ENCODE assay signal across 20 cellular contexts in genomic region chr15:42593143-42593542, GRCh38. TPM values are rescaled to one million over a fixed set of nuclear protein-coding genes. Genes with fewer than 3 reads are reported as not detected.
DNase-seq lines count a peak whose midpoint lies in the region; ATAC-seq and TF ChIP-seq lines count a peak whose summit lies in the region.
"Had no signal": no experiment of that assay in that cellular context is flagged by ENCODE, and none has a peak within 500 bp of the region (broad histone marks: within the 10 kb centered on the region; RNA-seq: fewer than 3 reads in every experiment).

No MANE protein-coding gene starts in this region.

- H3K14ac ChIP-seq in IMR-90 (replicated peaks; ENCODE audit: low read depth, low read length) (no peak overlapping the region), H9 (ENCODE audit: insufficient read depth, low read length) (no peak overlapping the region)

- H4K8ac ChIP-seq in IMR-90 (ENCODE audit: low read depth in 2 of 2, low read length in 2 of 2) (no peak overlapping the region), H9 (replicated peaks; ENCODE audit: insufficient read length, low read depth, low read length) (no peak overlapping the region)

- H2BK120ac ChIP-seq in IMR-90 (ENCODE audit: low read depth, low read length) (no peak overlapping the region), H9 (ENCODE audit: low read depth, low read length, poor library complexity, severe bottlenecking) (no peak overlapping the region)

- TF ChIP-seq CTCF in IMR-90 (conservative IDR thresholded peaks at IDR 0.05; ENCODE audit: low read depth, low read length) (no peak), fibroblast of mammary gland (conservative IDR thresholded peaks at IDR 0.05; ENCODE audit: control insufficient read depth, insufficient read depth, low read depth, low read length) (no peak), thoracic aorta (IDR thresholded peaks at IDR 0.05) (no peak), natural killer cell (IDR thresholded peaks at IDR 0.05) (no peak), H9 (conservative IDR thresholded peaks at IDR 0.05) (no peak)

- no peak overlapping the region for H4K5ac ChIP-seq in IMR-90 (ENCODE audit: low read depth, low read length)
- H4K5ac ChIP-seq in H9 (ENCODE audit: insufficient read length, low read depth, low read length): no peak overlapping the region

- H3K27ac Mint-ChIP-seq in natural killer cell: no peak overlapping the region
- no peak overlapping the region for H3K27ac Mint-ChIP-seq in H9
- H3K27ac Mint-ChIP-seq: activated CD8-positive, alpha-beta T cell treated with anti-CD3 and anti-CD28 coated beads for 36 hours; natural killer cell treated with Interleukin-12 subunit alpha and Interleukin-12 subunit beta and Interleukin-15 and Interleukin-18, amount 100 ng/mL, for 72 hours; type B pancreatic cell had no signal

- no peak overlapping the region for H2AK9ac ChIP-seq in IMR-90 (replicated peaks; ENCODE audit: low read depth, low read length, poor library complexity)

- POLR2A ChIA-PET in IMR-90 (lab: Charles Lee; ENCODE audit: unreplicated experiment): interaction anchor here (0.7 kb wide), 1 partner anchor 336 kb away, joined by 5 read pairs; no protein-coding TSS in a partner anchor

- no peak overlapping the region for H2BK20ac ChIP-seq in IMR-90 (ENCODE audit: low read depth, low read length)
- H2BK20ac ChIP-seq in H9 (ENCODE audit: low read depth, low read length, poor library complexity, severe bottlenecking): no peak overlapping the region

- H3K9ac ChIP-seq in IMR-90 (ENCODE audit: low read depth, low read length): no peak overlapping the region
- H3K9ac ChIP-seq in H9 (ENCODE audit: extremely low read depth, insufficient read length, low read length): no peak overlapping the region

- H3K4me3 ChIP-seq in IMR-90 (ENCODE audit: insufficient read depth, low read depth, low read length): no peak overlapping the region
- H3K4me3 ChIP-seq in fibroblast of mammary gland (ENCODE audit: control insufficient read depth, low read depth, low read length): no peak overlapping the region
- peak overlapping the region; percentile 45 for H3K4me3 ChIP-seq in thoracic aorta

- H3K9me3 ChIP-seq in IMR-90 (ENCODE audit: control insufficient read depth, insufficient read depth, low read length): no peaks in the 10 kb centered on the region
- no peaks in the 10 kb centered on the region for H3K9me3 ChIP-seq in thoracic aorta
- H3K9me3 ChIP-seq in H9 (ENCODE audit: control insufficient read depth, low read depth, low read length): no peaks in the 10 kb centered on the region

- H4K91ac ChIP-seq in IMR-90 (ENCODE audit: insufficient read depth, low read depth, low read length) (no peak overlapping the region), H9 (ENCODE audit: insufficient read length, low read depth, low read length) (no peak overlapping the region)

- CTCF ChIA-PET in IMR-90 (lab: Yijun Ruan, JAX): interaction anchor here (1.1 to 2.1 kb wide), 2 partner anchors 12 to 18 kb away, joined by 3 to 5 read pairs; partner anchors contain the start of gene STARD9

- H3K23ac ChIP-seq in IMR-90 (ENCODE audit: low read depth, low read length): 0 out of 2 replicates have a peak overlapping the region, but pooled peaks have one; percentile 6
- no peak overlapping the region for H3K23ac ChIP-seq in H9 (ENCODE audit: insufficient read length, low read depth, low read length)

- H2BK5ac ChIP-seq in IMR-90 (ENCODE audit: low read depth, low read length, poor library complexity, severe bottlenecking) (no peak overlapping the region), H9 (ENCODE audit: insufficient read length, low read length) (no peak overlapping the region)

- no peak for TF ChIP-seq RAD21 in IMR-90 (IDR thresholded peaks at IDR 0.05; ENCODE audit: low read length)

- no peak overlapping the region for H2BK12ac ChIP-seq in H9 (ENCODE audit: insufficient read length, low read depth, low read length)

- H3K4me2 ChIP-seq in IMR-90 (ENCODE audit: low read depth, low read length) (no peak overlapping the region), H9 (ENCODE audit: insufficient read depth, insufficient read length, low read length) (no peak overlapping the region)

- H2AFZ ChIP-seq in IMR-90 (replicated peaks; ENCODE audit: low read length, poor library complexity) (no peak overlapping the region), H9 (ENCODE audit: low read length) (no peak overlapping the region)

- no peak overlapping the region for H3K56ac ChIP-seq in IMR-90 (ENCODE audit: extremely low read depth, insufficient read depth, low read length)
- no peak overlapping the region for H3K56ac ChIP-seq in H9 (ENCODE audit: insufficient read length, low read depth, low read length)

- H3K36me3 Mint-ChIP-seq in natural killer cell (no peaks in the 10 kb centered on the region), H9 (ENCODE audit: insufficient read depth in 1 of 3, low read depth in 3 of 3) (peaks cover 0 to 6% (median 0%) of the 10 kb centered on the region in 3 experiments; a peak in 4 of 7 replicates)

- no peaks in the 10 kb centered on the region for H3K27me3 ChIP-seq in IMR-90 (ENCODE audit: control insufficient read depth, insufficient read depth, low read length)
- H3K27me3 ChIP-seq in thoracic aorta (replicated peaks; ENCODE audit: insufficient read depth): no peaks in the 10 kb centered on the region
- H3K27me3 ChIP-seq in H9 (ENCODE audit: insufficient read depth, low read length): no peaks in the 10 kb centered on the region

- no peak overlapping the region for H3K4me3 Mint-ChIP-seq in natural killer cell
- no peak overlapping the region for H3K4me3 Mint-ChIP-seq in H9
- H3K4me3 Mint-ChIP-seq: activated CD8-positive, alpha-beta T cell treated with anti-CD3 and anti-CD28 coated beads for 36 hours; natural killer cell treated with Interleukin-12 subunit alpha and Interleukin-12 subunit beta and Interleukin-15 and Interleukin-18, amount 100 ng/mL, for 72 hours; type B pancreatic cell had no signal

- H2BK15ac ChIP-seq in IMR-90 (ENCODE audit: low read depth, low read length) (no peak overlapping the region), H9 (ENCODE audit: low read depth, low read length) (no peak overlapping the region)

- intact Hi-C loops in IMR-90 (cut with micrococcal nuclease) (no loop called here), natural killer cell (cut with micrococcal nuclease) (no loop called here)

- dilution Hi-C loops in IMR-90 (cut with HindIII; ENCODE audit: low sequenced_read_pairs, unreplicated experiment): no loop called here

- no peaks in the 10 kb centered on the region for H3K27me3 Mint-ChIP-seq in natural killer cell (ENCODE audit: low read depth in 2 of 2)
- H3K27me3 Mint-ChIP-seq in H9 (ENCODE audit: low read depth): no peaks in the 10 kb centered on the region
- H3K27me3 Mint-ChIP-seq: activated CD8-positive, alpha-beta T cell treated with anti-CD3 and anti-CD28 coated beads for 36 hours; natural killer cell treated with Interleukin-12 subunit alpha and Interleukin-12 subunit beta and Interleukin-15 and Interleukin-18, amount 100 ng/mL, for 72 hours; type B pancreatic cell had no signal

- in situ Hi-C loops in IMR-90 (cut with MboI; ENCODE audit: low sequenced_read_pairs): no loop called here

- H4K20me1 ChIP-seq in IMR-90 (ENCODE audit: insufficient read depth, low read length): no peaks in the 10 kb centered on the region
- no peaks in the 10 kb centered on the region for H4K20me1 ChIP-seq in H9 (ENCODE audit: control insufficient read depth, insufficient read depth, insufficient read length)

- no peaks in the 10 kb centered on the region for H3K23me2 ChIP-seq in H9 (ENCODE audit: insufficient read length, low read depth, low read length, poor library complexity, severe bottlenecking)

- no peak overlapping the region for H3T11ph ChIP-seq in H9 (ENCODE audit: low read length)

- H3K27ac ChIP-seq in IMR-90 (ENCODE audit: insufficient read depth, low read length) (no peak overlapping the region), thoracic aorta (peak overlapping the region; percentile 48 to 79), H9 (ENCODE audit: insufficient read length, low read depth, low read length) (no peak overlapping the region)

- no peak overlapping the region for H2AK5ac ChIP-seq in IMR-90 (ENCODE audit: low read depth, low read length)
- no peak overlapping the region for H2AK5ac ChIP-seq in H9 (ENCODE audit: insufficient read length, low read length)

- peaks cover 11% of the 10 kb centered on the region for H3K4me1 ChIP-seq in IMR-90 (ENCODE audit: control insufficient read depth, insufficient read depth, low read length)
- H3K4me1 ChIP-seq in thoracic aorta (ENCODE audit: control insufficient read depth in 1 of 2, low read depth in 2 of 2): peaks cover 17 to 62% of the 10 kb centered on the region in 2 donors
- H3K4me1 ChIP-seq in H9 (ENCODE audit: insufficient read depth, low read length): no peaks in the 10 kb centered on the region

- no TSS peak for BruUV-seq in IMR-90 (replicated peaks; lab: Mats Ljungman, UMichigan)

- H3K9me1 ChIP-seq in IMR-90 (ENCODE audit: insufficient read depth, low read length): peaks cover 7% of the 10 kb centered on the region

- H3K79me2 ChIP-seq in H9 (ENCODE audit: insufficient read depth, low read length): no peaks in the 10 kb centered on the region

- peaks cover 0 to 3% of the 10 kb centered on the region in 2 donors for H3K4me1 Mint-ChIP-seq in natural killer cell
- H3K4me1 Mint-ChIP-seq in H9: peaks cover 10 to 15% of the 10 kb centered on the region in 2 experiments

- H3K9me3 Mint-ChIP-seq in natural killer cell (no peaks in the 10 kb centered on the region), H9 (no peaks in the 10 kb centered on the region)
- H3K9me3 Mint-ChIP-seq: activated CD8-positive, alpha-beta T cell treated with anti-CD3 and anti-CD28 coated beads for 36 hours; natural killer cell treated with Interleukin-12 subunit alpha and Interleukin-12 subunit beta and Interleukin-15 and Interleukin-18, amount 100 ng/mL, for 72 hours; type B pancreatic cell had no signal

- H3K18ac ChIP-seq in IMR-90 (ENCODE audit: low read depth, low read length) (no peak overlapping the region), H9 (ENCODE audit: insufficient read length, low read depth, low read length) (no peak overlapping the region)

- H3K79me1 ChIP-seq in IMR-90 (ENCODE audit: low read depth in 1 of 2, low read length in 2 of 2): peaks cover 6 to 30% of the 10 kb centered on the region in 2 experiments; a peak in 3 of 4 replicates
- no peaks in the 10 kb centered on the region for H3K79me1 ChIP-seq in H9 (ENCODE audit: insufficient read depth, low read depth, low read length, poor library complexity, severe bottlenecking)

- no peak for TF ChIP-seq POLR2A in IMR-90 (IDR thresholded peaks at IDR 0.05; ENCODE audit: low read depth, low read length)

- DNase-seq in IMR-90 (peak; percentile 21), fibroblast of mammary gland (ENCODE audit: low read depth) (peak; percentile 63), mucosa of gallbladder (ENCODE audit: low spot score) (peak; percentile 33), thoracic aorta (ENCODE audit: low spot score) (no peak), KG1 (lab: John Stamatoyannopoulos, UW) (no peak), natural killer cell (no peak), H9 (no peak)
- DNase-seq: activated CD8-positive, alpha-beta T cell treated with anti-CD3 and anti-CD28 coated beads for 36 hours; COR-L47; GDM1; MV-4-11; NCI-H748 treated with DMSO at 0.1 percent for 48 hours; stimulated activated CD4-positive, alpha-beta T cell treated with anti-CD3 and anti-CD28 coated beads, Interleukin-2, amount 100 ng/mL, for 24 hours; SW 1271 had no signal

- H3K4ac ChIP-seq in IMR-90 (ENCODE audit: low read depth, low read length) (no peak overlapping the region), H9 (ENCODE audit: low read depth, low read length) (no peak overlapping the region)

- H3K36me3 ChIP-seq in IMR-90 (ENCODE audit: control insufficient read depth, insufficient read depth, low read length) (no peaks in the 10 kb centered on the region), thoracic aorta (no peaks in the 10 kb centered on the region)

- no peak for ATAC-seq in IMR-90 (ENCODE audit: low read depth)
- peak; percentile 71 for ATAC-seq in thoracic aorta (ENCODE audit: insufficient number of reproducible peaks, low FRiP score, low read depth)
- no peak for ATAC-seq in GM21825 (IDR thresholded peaks at IDR 0.05; ENCODE audit: unreplicated experiment)
- no peak for ATAC-seq in natural killer cell
- ATAC-seq: activated CD8-positive, alpha-beta T cell treated with anti-CD3 and anti-CD28 coated beads for 36 hours; HCT116; HepG2; natural killer cell treated with Interleukin-12 subunit alpha and Interleukin-12 subunit beta and Interleukin-15 and Interleukin-18, amount 100 ng/mL, for 72 hours; Panc1 had no signal

- WGBS in IMR-90 (ENCODE audit: extremely low coverage in 2 of 2, insufficient read length in 1 of 2), 2 experiments: 60% methylated on average over 2 of the region's 4 CpGs; no CpG with 5 or more reads in 1 of the 2 experiments
- WGBS in H9 (ENCODE audit: extremely low coverage, insufficient read length, low lambda C conversion rate): no CpG with 5 or more reads among the region's 4 CpGs

RNA-seq across cellular contexts. Expression of gene STARD9, which starts 17.7 kb away (rescaled TPM):
- total RNA-seq in IMR-90 (2012; rRNA removed): 3.1 and 3.2 TPM in 2 replicates
- polyA plus RNA-seq in IMR-90 (2012; rRNA removed): 2.0 and 2.2 TPM in 2 replicates
- polyA plus RNA-seq in IMR-90 (2012; cell fraction: cytosol; rRNA removed): 0.67 and 0.73 TPM in 2 replicates
- polyA plus RNA-seq in IMR-90 (2012; cell fraction: nucleus; rRNA removed; ENCODE audit: low replicate concordance): 8.0 and 8.2 TPM in 2 replicates
- 9.8 TPM for total RNA-seq in mucosa of gallbladder
- 10 to 100 TPM; 59.8 to 67.8 TPM for total RNA-seq in thoracic aorta
- total RNA-seq in natural killer cell: 10 to 100 TPM; 20.0 to 22.5 (median 20.1) TPM
- total RNA-seq in H9 (2021): 5.1 and 6.9 TPM in 2 replicates

RNA-seq across cellular contexts. Expression of gene HAUS2, which starts 44.5 kb away (rescaled TPM):
- total RNA-seq in IMR-90 (2012; rRNA removed) (22.4 and 29.2 TPM in 2 replicates), mucosa of gallbladder (12.5 TPM), thoracic aorta (10 to 100 TPM; 34.8 to 49.3 TPM), natural killer cell (10 to 100 TPM; 24.9 to 26.2 (median 26.1) TPM), H9 (2021) (42.5 and 42.8 TPM in 2 replicates)
- polyA plus RNA-seq in IMR-90 (2012; rRNA removed): 12.3 and 18.4 TPM in 2 replicates
- polyA plus RNA-seq in IMR-90 (2012; cell fraction: cytosol; rRNA removed): 5.7 and 7.8 TPM in 2 replicates
- polyA plus RNA-seq in IMR-90 (2012; cell fraction: nucleus; rRNA removed; ENCODE audit: low replicate concordance): 3.1 and 6.2 TPM in 2 replicates

RNA-seq across cellular contexts. Expression of gene LRRC57, which starts 44.5 kb away (rescaled TPM):
- total RNA-seq in IMR-90 (2012; rRNA removed): 9.5 and 10.0 TPM in 2 replicates
- 7.4 and 11.3 TPM in 2 replicates for polyA plus RNA-seq in IMR-90 (2012; rRNA removed)
- 3.2 and 4.7 TPM in 2 replicates for polyA plus RNA-seq in IMR-90 (2012; cell fraction: cytosol; rRNA removed)
- 2.2 and 7.1 TPM in 2 replicates for polyA plus RNA-seq in IMR-90 (2012; cell fraction: nucleus; rRNA removed; ENCODE audit: low replicate concordance)
- total RNA-seq in mucosa of gallbladder: 22.5 TPM
- 10 to 100 TPM; 13.9 to 15.3 TPM for total RNA-seq in thoracic aorta
- 10 to 100 TPM; 29.4 to 43.9 (median 29.4) TPM for total RNA-seq in natural killer cell
- 18.7 and 20.9 TPM in 2 replicates for total RNA-seq in H9 (2021)

Comparison
In these comparisons a context has a peak if more than half of its experiments do, and no peak if none do; other contexts are left out.
1. DNase-seq: peak in IMR-90 (single experiment), fibroblast of mammary gland (single experiment) and mucosa of gallbladder (single experiment); none in thoracic aorta (single experiment), KG1 (single experiment), natural killer cell (single experiment) and H9 (single experiment).
2. H3K27ac ChIP-seq: peak in thoracic aorta (2 of 2); none in IMR-90 (single experiment) and H9 (single experiment).